In the genomic region with DNA sequence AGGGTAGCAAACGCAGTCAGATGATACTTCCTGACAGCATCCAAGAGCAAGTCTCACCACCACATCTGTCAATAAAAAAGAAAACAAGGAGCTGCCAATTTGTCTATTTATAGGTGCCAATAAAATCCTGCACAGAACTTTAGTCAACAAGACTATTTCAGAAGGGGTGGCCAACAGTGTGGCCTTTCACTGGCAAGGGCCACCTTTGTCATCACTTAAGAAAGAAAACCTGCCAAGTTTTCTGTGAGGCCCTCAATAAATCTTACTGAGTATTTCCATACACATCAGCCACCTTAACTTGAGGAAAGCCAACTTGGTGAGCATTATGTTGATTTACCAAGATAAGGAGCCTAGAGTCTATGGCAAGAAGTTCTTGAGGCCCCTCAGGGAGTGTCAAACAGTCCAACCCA, we compare ENCODE assay signal across 2 cellular contexts.
TF ChIP-seq lines count a peak whose summit lies in the region.

No MANE protein-coding gene starts in this region.

TF ChIP-seq in IMR-90, 13 proteins besides CTCF, POLR2A, EP300 and RAD21:
- no peak for TF ChIP-seq CHD1 (IDR thresholded peaks at IDR 0.05; ENCODE audit: low read depth, low read length)
- TF ChIP-seq MAFK (IDR thresholded peaks at IDR 0.05; ENCODE audit: low read depth, low read length): no peak
- TF ChIP-seq, protein P1, sequence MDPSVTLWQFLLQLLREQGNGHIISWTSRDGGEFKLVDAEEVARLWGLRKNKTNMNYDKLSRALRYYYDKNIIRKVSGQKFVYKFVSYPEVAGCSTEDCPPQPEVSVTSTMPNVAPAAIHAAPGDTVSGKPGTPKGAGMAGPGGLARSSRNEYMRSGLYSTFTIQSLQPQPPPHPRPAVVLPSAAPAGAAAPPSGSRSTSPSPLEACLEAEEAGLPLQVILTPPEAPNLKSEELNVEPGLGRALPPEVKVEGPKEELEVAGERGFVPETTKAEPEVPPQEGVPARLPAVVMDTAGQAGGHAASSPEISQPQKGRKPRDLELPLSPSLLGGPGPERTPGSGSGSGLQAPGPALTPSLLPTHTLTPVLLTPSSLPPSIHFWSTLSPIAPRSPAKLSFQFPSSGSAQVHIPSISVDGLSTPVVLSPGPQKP (IDR thresholded peaks at IDR 0.05; ENCODE audit: borderline replicate concordance, low read depth, low read length): no peak
- no peak for TF ChIP-seq NFE2L2 (IDR thresholded peaks at IDR 0.05; ENCODE audit: low read depth, low read length)
- TF ChIP-seq, protein P2, sequence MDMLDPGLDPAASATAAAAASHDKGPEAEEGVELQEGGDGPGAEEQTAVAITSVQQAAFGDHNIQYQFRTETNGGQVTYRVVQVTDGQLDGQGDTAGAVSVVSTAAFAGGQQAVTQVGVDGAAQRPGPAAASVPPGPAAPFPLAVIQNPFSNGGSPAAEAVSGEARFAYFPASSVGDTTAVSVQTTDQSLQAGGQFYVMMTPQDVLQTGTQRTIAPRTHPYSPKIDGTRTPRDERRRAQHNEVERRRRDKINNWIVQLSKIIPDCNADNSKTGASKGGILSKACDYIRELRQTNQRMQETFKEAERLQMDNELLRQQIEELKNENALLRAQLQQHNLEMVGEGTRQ (IDR thresholded peaks at IDR 0.05; ENCODE audit: low read depth, low read length): no peak
- no peak for TF ChIP-seq CEBPB (IDR thresholded peaks at IDR 0.05; ENCODE audit: low read depth, low read length)
- TF ChIP-seq RCOR1 (IDR thresholded peaks at IDR 0.05; ENCODE audit: insufficient replicate concordance, low read length): no peak
- TF ChIP-seq MAZ (IDR thresholded peaks at IDR 0.05; ENCODE audit: borderline replicate concordance, low read depth, low read length): no peak
- no peak for TF ChIP-seq FOS (IDR thresholded peaks at IDR 0.05; ENCODE audit: low read depth, low read length)
- no peak for TF ChIP-seq BHLHE40 (IDR thresholded peaks at IDR 0.05; ENCODE audit: low read depth, low read length)
- TF ChIP-seq MXI1 (IDR thresholded peaks at IDR 0.05; ENCODE audit: borderline replicate concordance, low read depth, low read length): no peak
- TF ChIP-seq SMC3 (IDR thresholded peaks at IDR 0.05; ENCODE audit: low read depth, low read length): no peak
- no peak for TF ChIP-seq RFX5 (IDR thresholded peaks at IDR 0.05; ENCODE audit: low read depth, low read length)

TF ChIP-seq in HEK293T, 16 proteins besides CTCF, POLR2A, EP300 and RAD21:
- no peak for TF ChIP-seq NFRKB (IDR thresholded peaks at IDR 0.05)
- no peak for TF ChIP-seq TARDBP (IDR thresholded peaks at IDR 0.05)
- no peak for TF ChIP-seq FOXK2 (IDR thresholded peaks at IDR 0.05)
- no peak for TF ChIP-seq ZNF384 (IDR thresholded peaks at IDR 0.05)
